1 cellular context compared by ENCODE assay signal in genomic region chr19:23118400-23118799, GRCh38.
TF ChIP-seq lines count a peak whose summit lies in the region.

No MANE protein-coding gene starts in this region.

TF ChIP-seq in K562, 482 proteins besides CTCF, POLR2A, EP300 and RAD21 (continued from another document):
- TF ChIP-seq, protein P1, sequence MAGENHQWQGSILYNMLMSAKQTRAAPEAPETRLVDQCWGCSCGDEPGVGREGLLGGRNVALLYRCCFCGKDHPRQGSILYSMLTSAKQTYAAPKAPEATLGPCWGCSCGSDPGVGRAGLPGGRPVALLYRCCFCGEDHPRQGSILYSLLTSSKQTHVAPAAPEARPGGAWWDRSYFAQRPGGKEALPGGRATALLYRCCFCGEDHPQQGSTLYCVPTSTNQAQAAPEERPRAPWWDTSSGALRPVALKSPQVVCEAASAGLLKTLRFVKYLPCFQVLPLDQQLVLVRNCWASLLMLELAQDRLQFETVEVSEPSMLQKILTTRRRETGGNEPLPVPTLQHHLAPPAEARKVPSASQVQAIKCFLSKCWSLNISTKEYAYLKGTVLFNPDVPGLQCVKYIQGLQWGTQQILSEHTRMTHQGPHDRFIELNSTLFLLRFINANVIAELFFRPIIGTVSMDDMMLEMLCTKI (IDR thresholded peaks at IDR 0.05; ENCODE audit: partially characterized antibody), result no peak
- TF ChIP-seq POLR3G (IDR thresholded peaks at IDR 0.05; ENCODE audit: extremely low read depth, insufficient read length, insufficient replicate concordance), result no peak
- no peak for TF ChIP-seq NCOA6 (IDR thresholded peaks at IDR 0.05)
- TF ChIP-seq ZNF263 (CRISPR knock-in tag; IDR thresholded peaks at IDR 0.05; ENCODE audit: borderline replicate concordance), result no peak
- no peak for TF ChIP-seq MLX (CRISPR knock-in tag; conservative IDR thresholded peaks at IDR 0.05)
- no peak for TF ChIP-seq FOXA1 (IDR thresholded peaks at IDR 0.05; ENCODE audit: borderline replicate concordance)
- no peak for TF ChIP-seq WHSC1 (IDR thresholded peaks at IDR 0.05; ENCODE audit: low read length)
- TF ChIP-seq PTBP1 (IDR thresholded peaks at IDR 0.05; ENCODE audit: low read depth, low read length), result no peak
- TF ChIP-seq POU5F1 (IDR thresholded peaks at IDR 0.05; ENCODE audit: borderline replicate concordance, low read depth, low read length, partially characterized antibody), result no peak
- TF ChIP-seq SMARCC2 (IDR thresholded peaks at IDR 0.05; ENCODE audit: low read depth), result no peak
- no peak for TF ChIP-seq ZNF184 (CRISPR knock-in tag; IDR thresholded peaks at IDR 0.05)
- no peak for TF ChIP-seq NCOA4 (IDR thresholded peaks at IDR 0.05; ENCODE audit: partially characterized antibody)
- TF ChIP-seq EWSR1 (IDR thresholded peaks at IDR 0.05; ENCODE audit: borderline replicate concordance, low read depth, partially characterized antibody), result no peak
- no peak for TF ChIP-seq MTA2 (IDR thresholded peaks at IDR 0.05; ENCODE audit: low read depth)
- TF ChIP-seq CBX1 (IDR thresholded peaks at IDR 0.05; ENCODE audit: low read depth), result no peak
- TF ChIP-seq ZNF699 (CRISPR knock-in tag; IDR thresholded peaks at IDR 0.05; ENCODE audit: insufficient replicate concordance), result no peak
